ENCODE assay signal across 8 cellular contexts in the genomic region with DNA sequence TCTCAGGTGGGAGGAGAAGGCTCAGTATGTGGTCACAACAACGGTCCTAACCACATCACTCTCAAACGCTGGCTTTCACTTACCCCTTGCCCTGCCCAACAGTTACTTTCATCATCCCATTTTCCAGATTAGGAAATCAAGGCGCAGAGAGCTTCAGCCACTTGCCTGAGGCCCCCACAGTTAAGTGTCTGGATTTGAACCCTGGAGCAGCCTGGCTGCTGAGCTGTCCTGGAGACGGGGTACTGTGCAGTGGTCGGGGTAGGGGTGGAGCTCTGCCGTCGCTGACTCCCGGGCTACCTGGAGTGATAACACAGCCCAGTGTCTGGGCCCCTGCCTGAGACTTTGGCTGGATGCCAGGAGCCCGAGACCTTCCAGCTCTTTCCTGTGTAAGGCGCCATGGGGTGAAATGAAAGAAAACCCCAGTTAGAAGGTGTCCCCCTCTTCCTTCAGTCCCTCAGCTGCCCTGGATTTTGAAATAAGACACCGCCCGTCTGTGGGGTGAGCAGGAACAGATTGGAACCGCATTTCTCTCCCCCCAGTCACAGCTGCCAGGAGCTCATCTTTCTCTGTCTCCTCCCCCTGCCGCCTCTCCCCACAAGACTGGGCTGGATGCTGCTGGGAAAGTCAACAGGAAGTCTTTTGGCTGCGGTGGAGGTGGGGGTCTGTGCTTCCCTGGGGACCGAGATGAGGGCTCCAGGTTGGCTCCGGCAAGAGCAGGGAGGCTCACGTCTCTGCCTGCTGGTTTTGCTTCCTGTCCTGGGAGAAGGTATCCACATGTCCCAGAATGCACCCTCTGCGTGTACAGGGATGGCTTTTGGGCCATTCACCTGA.
DNase-seq lines count a peak whose midpoint lies in the region; ATAC-seq and TF ChIP-seq lines count a peak whose summit lies in the region.

No MANE protein-coding gene starts in this region.

- H3K4me1 ChIP-seq in HEK293 (ENCODE audit: control insufficient read depth, insufficient read depth, low read length), result peaks cover 15% of the 10 kb centered on the region

- peak; percentile 79 for DNase-seq in AG08395 (ENCODE audit: low spot score)
- DNase-seq in NCI-H748 treated with DMSO at 0.1 percent for 48 hours (lab: John Stamatoyannopoulos, UW), result peak; percentile 64
- DNase-seq in activated T-helper 1 cell treated with anti-CD3 and anti-CD28 coated beads, Interleukin-12 subunit alpha, Interleukin-12 subunit beta, Interleukin-2, Interleukin-4 antibody, amounts not matched to agents 30 ng/mL and 10 ng/mL and 1 ng/mL, durations not matched to agents 14 hours and 24 hours and 36 hours (ENCODE audit: low spot score), result no peak
- peak; percentile 59 for DNase-seq in left ventricle myocardium superior
- no peak for DNase-seq in 8988T

- peaks cover 1% of the 10 kb centered on the region for H3K36me3 Mint-ChIP-seq in activated T-helper 1 cell treated with anti-CD3 and anti-CD28 coated beads, Interleukin-12 subunit alpha, Interleukin-12 subunit beta, Interleukin-2, Interleukin-4 antibody, amounts not matched to agents 30 ng/mL and 10 ng/mL and 1 ng/mL, durations not matched to agents 14 hours and 24 hours and 36 hours (ENCODE audit: low read depth)

- H3K4me3 Mint-ChIP-seq in activated T-helper 1 cell treated with anti-CD3 and anti-CD28 coated beads, Interleukin-12 subunit alpha, Interleukin-12 subunit beta, Interleukin-2, Interleukin-4 antibody, amounts not matched to agents 30 ng/mL and 10 ng/mL and 1 ng/mL, durations not matched to agents 14 hours and 24 hours and 36 hours, result peak overlapping the region; percentile 29

- intact Hi-C loops in activated T-helper 1 cell treated with anti-CD3 and anti-CD28 coated beads, Interleukin-12 subunit alpha, Interleukin-12 subunit beta, Interleukin-2, Interleukin-4 antibody, amounts not matched to agents 30 ng/mL and 10 ng/mL and 1 ng/mL, durations not matched to agents 14 hours and 24 hours and 36 hours (cut with micrococcal nuclease), result loop anchor here (2.0 kb wide), 1 partner anchor 16 kb away; no protein-coding TSS in a partner anchor
- intact Hi-C loops in left ventricle myocardium superior (cut with micrococcal nuclease), result loop anchor here (10.0 kb wide), 1 partner anchor 96 kb away; no protein-coding TSS in a partner anchor

- peak overlapping the region; percentile 37 for H3K27ac Mint-ChIP-seq in activated T-helper 1 cell treated with anti-CD3 and anti-CD28 coated beads, Interleukin-12 subunit alpha, Interleukin-12 subunit beta, Interleukin-2, Interleukin-4 antibody, amounts not matched to agents 30 ng/mL and 10 ng/mL and 1 ng/mL, durations not matched to agents 14 hours and 24 hours and 36 hours

- H3K4me3 ChIP-seq in HEK293 (ENCODE audit: low read depth, low read length), result peak overlapping the region; percentile 14
- no peak overlapping the region for H3K4me3 ChIP-seq in skin epidermis

- H3K27me3 Mint-ChIP-seq in activated T-helper 1 cell treated with anti-CD3 and anti-CD28 coated beads, Interleukin-12 subunit alpha, Interleukin-12 subunit beta, Interleukin-2, Interleukin-4 antibody, amounts not matched to agents 30 ng/mL and 10 ng/mL and 1 ng/mL, durations not matched to agents 14 hours and 24 hours and 36 hours (ENCODE audit: insufficient read depth), result no peaks in the 10 kb centered on the region

- ATAC-seq in left ventricle myocardium superior (no peak), GM21717 (IDR thresholded peaks at IDR 0.05; ENCODE audit: unreplicated experiment) (no peak)

- no peaks in the 10 kb centered on the region for H3K9me3 Mint-ChIP-seq in activated T-helper 1 cell treated with anti-CD3 and anti-CD28 coated beads, Interleukin-12 subunit alpha, Interleukin-12 subunit beta, Interleukin-2, Interleukin-4 antibody, amounts not matched to agents 30 ng/mL and 10 ng/mL and 1 ng/mL, durations not matched to agents 14 hours and 24 hours and 36 hours

- H3K9me3 ChIP-seq in HEK293 (ENCODE audit: control insufficient read depth, insufficient read depth, low read depth, low read length), result no peaks in the 10 kb centered on the region

- H3K4me1 Mint-ChIP-seq in activated T-helper 1 cell treated with anti-CD3 and anti-CD28 coated beads, Interleukin-12 subunit alpha, Interleukin-12 subunit beta, Interleukin-2, Interleukin-4 antibody, amounts not matched to agents 30 ng/mL and 10 ng/mL and 1 ng/mL, durations not matched to agents 14 hours and 24 hours and 36 hours (ENCODE audit: low read depth), result peaks cover 28% of the 10 kb centered on the region

- H3K27ac ChIP-seq in HEK293 (ENCODE audit: extremely low read depth, low read depth, low read length) (peak overlapping the region; percentile 64; the same call in 1 of the 2 replicates), skin epidermis (peak overlapping the region in 18 of 21 experiments; percentile 3 to 80 (median 38))

- CTCF ChIA-PET in HEK293 (lab: Yijun Ruan, JAX), result interaction anchor here (0.6 to 2.1 kb wide), 8 partner anchors 9 to 171 kb away, joined by 3 to 16 read pairs (median 4); no protein-coding TSS in a partner anchor

- no peak for TF ChIP-seq CTCF in HEK293 (tag by site-specific recombination; IDR thresholded peaks at IDR 0.05)

- POLR2A ChIA-PET in HEK293 (lab: Yijun Ruan, JAX), result interaction anchor here (0.9 to 1.7 kb wide), 9 partner anchors 9 to 132 kb away, joined by 3 to 8 read pairs (median 5); no protein-coding TSS in a partner anchor

- H3K36me3 ChIP-seq in HEK293 (ENCODE audit: control insufficient read depth in 2 of 2, insufficient read depth in 1 of 2, low read length in 2 of 2), result peaks cover 0 to 11% of the 10 kb centered on the region in 2 experiments; a peak in 1 of 3 replicates

TF ChIP-seq in HEK293, 187 proteins besides CTCF, POLR2A, EP300 and RAD21 (continues in another document):
- no peak for TF ChIP-seq SETDB1 (IDR thresholded peaks at IDR 0.05; ENCODE audit: insufficient read length, low read length)
- TF ChIP-seq ZBTB20 (tag by site-specific recombination; IDR thresholded peaks at IDR 0.05), result peak; percentile 94
- no peak for TF ChIP-seq REPIN1 (tag by site-specific recombination; IDR thresholded peaks at IDR 0.05; ENCODE audit: low read depth)
- TF ChIP-seq RBAK (tag by site-specific recombination; IDR thresholded peaks at IDR 0.05), result no peak
- TF ChIP-seq ZNF623 (tag by site-specific recombination; IDR thresholded peaks at IDR 0.05), result no peak
- TF ChIP-seq ZNF707 (tag by site-specific recombination; IDR thresholded peaks at IDR 0.05), result no peak
- TF ChIP-seq MZF1 (tag by site-specific recombination; IDR thresholded peaks at IDR 0.05; ENCODE audit: borderline replicate concordance), result 0 out of 2 replicates have a peak, but pooled peaks have one; percentile 24
- TF ChIP-seq KLF17 (tag by site-specific recombination; IDR thresholded peaks at IDR 0.05), result peak; percentile 48; the same call in 1 of the 2 replicates
- TF ChIP-seq ZNF518A (tag by site-specific recombination; conservative IDR thresholded peaks at IDR 0.05; ENCODE audit: low read depth), result no peak
- TF ChIP-seq ZSCAN30 (tag by site-specific recombination; IDR thresholded peaks at IDR 0.05), result peak; percentile 45; the same call in 1 of the 2 replicates
- TF ChIP-seq ZNF530 (tag by site-specific recombination; IDR thresholded peaks at IDR 0.05; ENCODE audit: low read depth), result no peak
- TF ChIP-seq ZNF184 (tag by site-specific recombination; IDR thresholded peaks at IDR 0.05), result 0 out of 2 replicates have a peak, but pooled peaks have one; percentile 37
- TF ChIP-seq ZNF76 (tag by site-specific recombination; IDR thresholded peaks at IDR 0.05; ENCODE audit: borderline replicate concordance, low read depth), result peak; percentile 32; the same call in 1 of the 2 replicates
- TF ChIP-seq ZNF791 (tag by site-specific recombination; IDR thresholded peaks at IDR 0.05), result no peak

Comparison
In these comparisons a context has a peak if more than half of its experiments do, and no peak if none do; other contexts are left out.
1. DNase-seq: peak in AG08395 (single experiment), NCI-H748 treated with DMSO at 0.1 percent for 48 hours (single experiment) and left ventricle myocardium superior (single experiment); none in activated T-helper 1 cell treated with anti-CD3 and anti-CD28 coated beads, Interleukin-12 subunit alpha, Interleukin-12 subunit beta, Interleukin-2, Interleukin-4 antibody, amounts not matched to agents 30 ng/mL and 10 ng/mL and 1 ng/mL, durations not matched to agents 14 hours and 24 hours and 36 hours (single experiment) and 8988T (single experiment).